Comparison of ENCODE assay signal across 1 cellular context in genomic region chr6:32607988-32608298, GRCh38.
TF ChIP-seq lines count a peak whose summit lies in the region.

No MANE protein-coding gene starts in this region.

TF ChIP-seq in GM12878, 131 proteins besides CTCF, POLR2A, EP300 and RAD21:
- TF ChIP-seq ELK1 (IDR thresholded peaks at IDR 0.05; ENCODE audit: low read depth, low read length) (no peak), POLR2AphosphoS5 (IDR thresholded peaks at IDR 0.05; ENCODE audit: low read length) (peak; percentile 55; the same call in 1 of the 2 replicates), GABPA (IDR thresholded peaks at IDR 0.05; ENCODE audit: low read depth) (no peak), BCLAF1 (IDR thresholded peaks at IDR 0.05) (no peak), CREM (IDR thresholded peaks at IDR 0.05; ENCODE audit: low read depth) (no peak), MLLT1 (IDR thresholded peaks at IDR 0.05) (0 out of 2 replicates have a peak, but pooled peaks have one; percentile 7), MTA3 (IDR thresholded peaks at IDR 0.05; ENCODE audit: borderline replicate concordance, low read length) (0 out of 2 replicates have a peak, but pooled peaks have one; percentile 46), PML (IDR thresholded peaks at IDR 0.05; ENCODE audit: low read length) (0 out of 2 replicates have a peak, but pooled peaks have one; percentile 63), ETV6 (conservative IDR thresholded peaks at IDR 0.05 in 1 of 2, IDR thresholded peaks at IDR 0.05 in 1 of 2; ENCODE audit: borderline replicate concordance in 1 of 2, low read depth in 1 of 2) (no peak)
- TF ChIP-seq, protein P1, sequence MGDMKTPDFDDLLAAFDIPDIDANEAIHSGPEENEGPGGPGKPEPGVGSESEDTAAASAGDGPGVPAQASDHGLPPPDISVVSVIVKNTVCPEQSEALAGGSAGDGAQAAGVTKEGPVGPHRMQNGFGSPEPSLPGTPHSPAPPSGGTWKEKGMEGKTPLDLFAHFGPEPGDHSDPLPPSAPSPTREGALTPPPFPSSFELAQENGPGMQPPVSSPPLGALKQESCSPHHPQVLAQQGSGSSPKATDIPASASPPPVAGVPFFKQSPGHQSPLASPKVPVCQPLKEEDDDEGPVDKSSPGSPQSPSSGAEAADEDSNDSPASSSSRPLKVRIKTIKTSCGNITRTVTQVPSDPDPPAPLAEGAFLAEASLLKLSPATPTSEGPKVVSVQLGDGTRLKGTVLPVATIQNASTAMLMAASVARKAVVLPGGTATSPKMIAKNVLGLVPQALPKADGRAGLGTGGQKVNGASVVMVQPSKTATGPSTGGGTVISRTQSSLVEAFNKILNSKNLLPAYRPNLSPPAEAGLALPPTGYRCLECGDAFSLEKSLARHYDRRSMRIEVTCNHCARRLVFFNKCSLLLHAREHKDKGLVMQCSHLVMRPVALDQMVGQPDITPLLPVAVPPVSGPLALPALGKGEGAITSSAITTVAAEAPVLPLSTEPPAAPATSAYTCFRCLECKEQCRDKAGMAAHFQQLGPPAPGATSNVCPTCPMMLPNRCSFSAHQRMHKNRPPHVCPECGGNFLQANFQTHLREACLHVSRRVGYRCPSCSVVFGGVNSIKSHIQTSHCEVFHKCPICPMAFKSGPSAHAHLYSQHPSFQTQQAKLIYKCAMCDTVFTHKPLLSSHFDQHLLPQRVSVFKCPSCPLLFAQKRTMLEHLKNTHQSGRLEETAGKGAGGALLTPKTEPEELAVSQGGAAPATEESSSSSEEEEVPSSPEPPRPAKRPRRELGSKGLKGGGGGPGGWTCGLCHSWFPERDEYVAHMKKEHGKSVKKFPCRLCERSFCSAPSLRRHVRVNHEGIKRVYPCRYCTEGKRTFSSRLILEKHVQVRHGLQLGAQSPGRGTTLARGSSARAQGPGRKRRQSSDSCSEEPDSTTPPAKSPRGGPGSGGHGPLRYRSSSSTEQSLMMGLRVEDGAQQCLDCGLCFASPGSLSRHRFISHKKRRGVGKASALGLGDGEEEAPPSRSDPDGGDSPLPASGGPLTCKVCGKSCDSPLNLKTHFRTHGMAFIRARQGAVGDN (IDR thresholded peaks at IDR 0.05) = 0 out of 2 replicates have a peak, but pooled peaks have one; percentile 3
